21 cellular contexts compared by ENCODE assay signal in genomic region chr20:61979701-61980635, GRCh38.
DNase-seq lines count a peak whose midpoint lies in the region; ATAC-seq and FAIRE-seq lines count a peak whose summit lies in the region.
"Had no signal": no experiment of that assay in that cellular context is flagged by ENCODE, and none has a peak within 500 bp of the region (broad histone marks: within the 10 kb centered on the region; RNA-seq: fewer than 3 reads in every experiment).

No MANE protein-coding gene starts in this region.

- peak; percentile 57 for DNase-seq in activated effector memory CD4-positive, alpha-beta T cell treated with anti-CD3 and anti-CD28 coated beads, Interleukin-2, amount 50 U/mL, for 16 hours
- no peak for DNase-seq in activated effector memory CD4-positive, alpha-beta T cell treated with Interleukin-2 at 50 U/mL for 16 hours
- DNase-seq in T-helper 17 cell (no peak), neuronal stem cell (ENCODE audit: low spot score) (no peak), urothelium cell line (ENCODE audit: low spot score) (no peak), mucosa of gallbladder (ENCODE audit: low spot score) (no peak)
- DNase-seq: CD8-positive, alpha-beta T cell; MM.1S; NCI-H2029; NCI-H446 treated with DMSO at 0.1 percent for 48 hours; NCI-H526 treated with DMSO at 0.1 percent for 48 hours had no signal

- H3K4me2 ChIP-seq in neuronal stem cell (ENCODE audit: insufficient read depth, low read length, poor library complexity, severe bottlenecking) = no peak overlapping the region
- H3K4me2 ChIP-seq: KMS-11 had no signal

- no peak overlapping the region for H3K4me3 Mint-ChIP-seq in T-helper 17 cell
- H3K4me3 Mint-ChIP-seq: B cell; CD8-positive, alpha-beta T cell; HFFc6 had no signal

- H3K27ac Mint-ChIP-seq in T-helper 17 cell = peak overlapping the region; percentile 1
- H3K27ac Mint-ChIP-seq: B cell; CD8-positive, alpha-beta T cell; HFFc6 had no signal

- H3K14ac ChIP-seq in neuronal stem cell (ENCODE audit: low read length) = no peak overlapping the region

- no peak overlapping the region for H2BK120ac ChIP-seq in neuronal stem cell (ENCODE audit: low read depth, low read length)

- H3K79me1 ChIP-seq in neuronal stem cell (ENCODE audit: low read depth, low read length) = peaks cover 17% of the 10 kb centered on the region

- peaks cover 5% of the 10 kb centered on the region for H3K4me1 Mint-ChIP-seq in T-helper 17 cell

- peak; percentile 50 for FAIRE-seq in urothelium cell line (lab: Jason Lieb, UNC)
- FAIRE-seq: G401.6 had no signal

- no peak overlapping the region for H3K4ac ChIP-seq in neuronal stem cell (ENCODE audit: low read length)

- no peak overlapping the region for H3K18ac ChIP-seq in neuronal stem cell (ENCODE audit: low read length)

- ATAC-seq in T-helper 17 cell (no peak), GM21723 (IDR thresholded peaks at IDR 0.05; ENCODE audit: unreplicated experiment) (no peak)
- ATAC-seq: CD8-positive, alpha-beta T cell had no signal

- H3K36me3 ChIP-seq in neuronal stem cell (replicated peaks in 1 of 2; ENCODE audit: control insufficient read depth in 2 of 2, insufficient read depth in 2 of 2, low read length in 2 of 2) = peaks cover 8 to 47% of the 10 kb centered on the region in 2 donors

- H3K23ac ChIP-seq in neuronal stem cell (ENCODE audit: low read depth, low read length, poor library complexity) = no peak overlapping the region

- H2BK12ac ChIP-seq in neuronal stem cell (ENCODE audit: low read length) = no peak overlapping the region

- peak overlapping the region; percentile 2 for H2AK5ac ChIP-seq in neuronal stem cell (ENCODE audit: low read depth, low read length)

- H3K27me3 ChIP-seq in neuronal stem cell (ENCODE audit: control insufficient read depth in 3 of 3, insufficient read depth in 3 of 3, low read depth in 1 of 3, low read length in 3 of 3) = no peaks in the 10 kb centered on the region

- H3K9ac ChIP-seq in neuronal stem cell (ENCODE audit: low read depth, low read length, poor library complexity) = no peak overlapping the region
- H3K9ac ChIP-seq: GM23248, KMS-11 had no signal

- H4K8ac ChIP-seq in neuronal stem cell (ENCODE audit: low read depth, low read length) = peak overlapping the region; percentile 82

- H3K4me1 ChIP-seq in neuronal stem cell (ENCODE audit: control insufficient read depth in 2 of 2, insufficient read depth in 1 of 2, low read depth in 1 of 2, low read length in 2 of 2) = peaks cover 2 to 14% of the 10 kb centered on the region in 2 donors
- H3K4me1 ChIP-seq: Caco-2 had no signal

- WGBS in neuronal stem cell (ENCODE audit: extremely low coverage in 2 of 2, insufficient read length in 2 of 2, insufficient replicate concordance in 1 of 2), 2 donors = no CpG with 5 or more reads among the region's 65 CpGs

- H3K27ac ChIP-seq in neuronal stem cell (replicated peaks; ENCODE audit: low read length) = no peak overlapping the region
- H3K27ac ChIP-seq: 22Rv1, C4-2B, GM23248, KMS-11 had no signal

- H2BK15ac ChIP-seq in neuronal stem cell (ENCODE audit: low read length) = no peak overlapping the region

- peaks cover 4% of the 10 kb centered on the region for H3K36me3 Mint-ChIP-seq in T-helper 17 cell (ENCODE audit: low read depth)

- no peak overlapping the region for H3K4me3 ChIP-seq in neuronal stem cell (ENCODE audit: low read length in 2 of 2)
- H3K4me3 ChIP-seq: GM23248, HAP-1 had no signal

- H3K9me3 ChIP-seq in T-helper 17 cell (ENCODE audit: control insufficient read depth, low read length, poor library complexity, severe bottlenecking) (peaks cover under 1% of the 10 kb centered on the region), neuronal stem cell (replicated peaks in 1 of 2; ENCODE audit: control insufficient read depth in 2 of 2, insufficient read depth in 1 of 2, low read depth in 1 of 2, low read length in 2 of 2) (peaks cover 0 to 1% of the 10 kb centered on the region in 2 donors)
- H3K9me3 ChIP-seq: Caco-2, HAP-1 had no signal

- no peak overlapping the region for H4K91ac ChIP-seq in neuronal stem cell (ENCODE audit: low read depth, low read length, poor library complexity)

- no peak overlapping the region for H2BK5ac ChIP-seq in neuronal stem cell (ENCODE audit: low read length)

- H3K27me3 Mint-ChIP-seq in T-helper 17 cell = no peaks in the 10 kb centered on the region
- H3K27me3 Mint-ChIP-seq: B cell had no signal

- no peak overlapping the region for H2AFZ ChIP-seq in neuronal stem cell (ENCODE audit: low read length)
- H2AFZ ChIP-seq: GM23248 had no signal
